In genomic region chr2:213284105-213285090, GRCh38 we compare ENCODE assay signal across 8 cellular contexts. TPM values are rescaled to one million over a fixed set of nuclear protein-coding genes. Genes with fewer than 3 reads are reported as not detected.
DNase-seq lines count a peak whose midpoint lies in the region; ATAC-seq and TF ChIP-seq lines count a peak whose summit lies in the region.

TSS of gene SPAG16 (plus strand) at chr2:213284464.

- no peak for TF ChIP-seq EP300 in SK-N-SH (IDR thresholded peaks at IDR 0.05; ENCODE audit: borderline replicate concordance in 1 of 2, low read depth in 1 of 2, low read length in 1 of 2)

- POLR2A ChIA-PET in SK-N-SH (lab: Yijun Ruan, JAX) = interaction anchor here (1.2 kb wide), 1 partner anchor 138 kb away, joined by 3 read pairs; no protein-coding TSS in a partner anchor

- peak within 1 kb of the TSS; percentile 86 for H2AFZ ChIP-seq in SK-N-SH (ENCODE audit: low read depth)

- peaks cover 3% of the 10 kb centered on the region; the same call in 1 of the 2 replicates for H3K79me2 ChIP-seq in DOHH2 (ENCODE audit: control insufficient read depth, low read length)
- H3K79me2 ChIP-seq in SK-N-SH (ENCODE audit: insufficient read depth) = peaks cover 28% of the 10 kb centered on the region; the same call in 1 of the 2 replicates

- H3K4me1 ChIP-seq in DOHH2 (ENCODE audit: control insufficient read depth, low read length) (peaks cover 19% of the 10 kb centered on the region), SK-N-SH (ENCODE audit: control insufficient read depth in 1 of 2, insufficient read depth in 2 of 2, low read depth in 1 of 2, low read length in 1 of 2) (peaks cover 5 to 8% of the 10 kb centered on the region in 2 experiments; a peak in 3 of 4 replicates)

- H3K27me3 ChIP-seq in DOHH2 (ENCODE audit: control insufficient read depth, low read length) (no peaks in the 10 kb centered on the region), SK-N-SH (ENCODE audit: insufficient read depth) (no peaks in the 10 kb centered on the region)

- H3K9me3 ChIP-seq in DOHH2 (ENCODE audit: control insufficient read depth, insufficient read depth, low read length) (no peaks in the 10 kb centered on the region), SK-N-SH (no peaks in the 10 kb centered on the region)

- no peak for TF ChIP-seq RAD21 in SK-N-SH (IDR thresholded peaks at IDR 0.05; ENCODE audit: low read length)

- H3K36me3 ChIP-seq in DOHH2 (ENCODE audit: control insufficient read depth, low read length) (no peaks in the 10 kb centered on the region), SK-N-SH (replicated peaks in 1 of 2; ENCODE audit: control insufficient read depth in 1 of 2, insufficient read depth in 2 of 2, low read length in 1 of 2) (peaks cover 0 to 2% of the 10 kb centered on the region in 2 experiments)

- H3F3A ChIP-seq in DOHH2 (ENCODE audit: control insufficient read depth, insufficient read depth) (no peaks in the 10 kb centered on the region), SK-N-SH (replicated peaks; ENCODE audit: insufficient read depth) (peaks cover 7% of the 10 kb centered on the region)

- H3K9me2 ChIP-seq in DOHH2 (replicated peaks; ENCODE audit: control insufficient read depth, low read length) (no peaks in the 10 kb centered on the region), SK-N-SH (no peaks in the 10 kb centered on the region)

- CTCF ChIA-PET in SK-N-SH (lab: Yijun Ruan, JAX) = interaction anchor here (0.7 to 1.9 kb wide), 4 partner anchors 10 to 706 kb away, joined by 3 to 6 read pairs (median 4); no protein-coding TSS in a partner anchor

- H3K9me3 Mint-ChIP-seq in activated naive CD8-positive, alpha-beta T cell treated with anti-CD3 and anti-CD28 coated beads for 36 hours = no peaks in the 10 kb centered on the region
- no peaks in the 10 kb centered on the region for H3K9me3 Mint-ChIP-seq in glutamatergic neuron (ENCODE audit: unreplicated experiment)

- peak within 1 kb of the TSS; percentile 93 for H3K4me3 Mint-ChIP-seq in activated naive CD8-positive, alpha-beta T cell treated with anti-CD3 and anti-CD28 coated beads for 36 hours
- peak within 1 kb of the TSS; percentile 91 for H3K4me3 Mint-ChIP-seq in glutamatergic neuron (ENCODE audit: unreplicated experiment)

- peak within 1 kb of the TSS; percentile 90 for H3K9ac ChIP-seq in SK-N-SH

- TF ChIP-seq CTCF in DOHH2 (IDR thresholded peaks at IDR 0.05; ENCODE audit: low read depth, low read length, poor library complexity, severe bottlenecking) (no peak), SK-N-SH (IDR thresholded peaks at IDR 0.05) (no peak), glutamatergic neuron (IDR thresholded peaks at IDR 0.05; ENCODE audit: partially characterized antibody, unreplicated experiment) (no peak), omental fat pad (IDR thresholded peaks at IDR 0.05) (no peak)

- H3K4me3 ChIP-seq in DOHH2 (ENCODE audit: low read length) (peak within 1 kb of the TSS; percentile 76), SK-N-SH (ENCODE audit: low read depth in 2 of 2, low read length in 1 of 2) (peak within 1 kb of the TSS; percentile 84 to 94)

- peak within 1 kb of the TSS; percentile 86 for H3K27ac Mint-ChIP-seq in activated naive CD8-positive, alpha-beta T cell treated with anti-CD3 and anti-CD28 coated beads for 36 hours
- H3K27ac Mint-ChIP-seq in glutamatergic neuron (ENCODE audit: unreplicated experiment) = peak within 1 kb of the TSS; percentile 85

- no peaks in the 10 kb centered on the region for H4K20me1 ChIP-seq in DOHH2 (ENCODE audit: control insufficient read depth, insufficient read depth, low read depth, low read length)
- no peaks in the 10 kb centered on the region for H4K20me1 ChIP-seq in SK-N-SH (ENCODE audit: insufficient read depth)

- H3K4me2 ChIP-seq in DOHH2 (ENCODE audit: low read length) (peak within 1 kb of the TSS; percentile 69), SK-N-SH (peak within 1 kb of the TSS; percentile 86)

- WGBS in SK-N-SH (ENCODE audit: low lambda C conversion rate) = under 1% methylated on average over 22 of the region's 59 CpGs

- no peaks in the 10 kb centered on the region for H3K27me3 Mint-ChIP-seq in activated naive CD8-positive, alpha-beta T cell treated with anti-CD3 and anti-CD28 coated beads for 36 hours
- H3K27me3 Mint-ChIP-seq in glutamatergic neuron (ENCODE audit: unreplicated experiment) = no peaks in the 10 kb centered on the region

- no peaks in the 10 kb centered on the region for H3K36me3 Mint-ChIP-seq in activated naive CD8-positive, alpha-beta T cell treated with anti-CD3 and anti-CD28 coated beads for 36 hours
- H3K36me3 Mint-ChIP-seq in glutamatergic neuron (ENCODE audit: unreplicated experiment) = no peaks in the 10 kb centered on the region

- peaks cover 25% of the 10 kb centered on the region for H3K4me1 Mint-ChIP-seq in activated naive CD8-positive, alpha-beta T cell treated with anti-CD3 and anti-CD28 coated beads for 36 hours
- H3K4me1 Mint-ChIP-seq in glutamatergic neuron (ENCODE audit: low read depth, unreplicated experiment) = peaks cover 2% of the 10 kb centered on the region

- H3K27ac ChIP-seq in DOHH2 (ENCODE audit: low read depth, low read length) (no peak within 1 kb of the TSS), SK-N-SH (ENCODE audit: low read depth in 2 of 2, low read length in 1 of 2) (peak within 1 kb of the TSS; percentile 67 to 95), temporal lobe (ENCODE audit: low read depth, low read length) (peak within 1 kb of the TSS; percentile 14)

- DNase-seq in LHCN-M2 (ENCODE audit: low read depth) (peak; percentile 97), SK-N-SH (peak; percentile 98), glutamatergic neuron (peak; percentile 99), omental fat pad (ENCODE audit: low spot score) (peak; percentile 80)
- DNase-seq in activated naive CD8-positive, alpha-beta T cell treated with anti-CD3 and anti-CD28 coated beads for 36 hours = peak; percentile 97

- ATAC-seq in GM21825 (IDR thresholded peaks at IDR 0.05; ENCODE audit: unreplicated experiment) (peak; percentile 100), omental fat pad (ENCODE audit: low FRiP score) (peak; percentile 98)

TF ChIP-seq in SK-N-SH, 30 proteins besides CTCF, POLR2A, EP300 and RAD21 (continues in another document):
- TF ChIP-seq SMC3 (IDR thresholded peaks at IDR 0.05; ENCODE audit: low read depth, low read length) (no peak), GABPA (IDR thresholded peaks at IDR 0.05; ENCODE audit: low read depth) (no peak), CHD2 (IDR thresholded peaks at IDR 0.05; ENCODE audit: low read length, partially characterized antibody) (peak; percentile 100), YY1 (IDR thresholded peaks at IDR 0.05; ENCODE audit: low read depth) (peak; percentile 74), FOSL2 (IDR thresholded peaks at IDR 0.05; ENCODE audit: borderline replicate concordance, low read depth) (no peak), MXI1 (IDR thresholded peaks at IDR 0.05; ENCODE audit: low read depth, low read length) (peak; percentile 90), JUND (IDR thresholded peaks at IDR 0.05) (no peak), ZBTB33 (IDR thresholded peaks at IDR 0.05; ENCODE audit: borderline replicate concordance, low read depth) (peak; percentile 99), RCOR1 (IDR thresholded peaks at IDR 0.05; ENCODE audit: low read length) (peak; percentile 74), RXRA (IDR thresholded peaks at IDR 0.05; ENCODE audit: borderline replicate concordance, low read depth) (0 out of 2 replicates have a peak, but pooled peaks have one; percentile 3), TCF12 (IDR thresholded peaks at IDR 0.05) (peak; percentile 20; the same call in 1 of the 2 replicates), RFX5 (IDR thresholded peaks at IDR 0.05; ENCODE audit: low read length) (peak; percentile 55; the same call in 1 of the 2 replicates), FOXJ3 (CRISPR knock-in tag; IDR thresholded peaks at IDR 0.05) (peak; percentile 84; the same call in 1 of the 2 replicates), MEF2A (IDR thresholded peaks at IDR 0.05; ENCODE audit: borderline replicate concordance, low read depth) (no peak), ELF1 (IDR thresholded peaks at IDR 0.05) (no peak)
- TF ChIP-seq, protein P1, sequence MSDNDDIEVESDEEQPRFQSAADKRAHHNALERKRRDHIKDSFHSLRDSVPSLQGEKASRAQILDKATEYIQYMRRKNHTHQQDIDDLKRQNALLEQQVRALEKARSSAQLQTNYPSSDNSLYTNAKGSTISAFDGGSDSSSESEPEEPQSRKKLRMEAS (IDR thresholded peaks at IDR 0.05; ENCODE audit: low read depth) = peak; percentile 13; the same call in 1 of the 2 replicates
- TF ChIP-seq, protein P2, sequence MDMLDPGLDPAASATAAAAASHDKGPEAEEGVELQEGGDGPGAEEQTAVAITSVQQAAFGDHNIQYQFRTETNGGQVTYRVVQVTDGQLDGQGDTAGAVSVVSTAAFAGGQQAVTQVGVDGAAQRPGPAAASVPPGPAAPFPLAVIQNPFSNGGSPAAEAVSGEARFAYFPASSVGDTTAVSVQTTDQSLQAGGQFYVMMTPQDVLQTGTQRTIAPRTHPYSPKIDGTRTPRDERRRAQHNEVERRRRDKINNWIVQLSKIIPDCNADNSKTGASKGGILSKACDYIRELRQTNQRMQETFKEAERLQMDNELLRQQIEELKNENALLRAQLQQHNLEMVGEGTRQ (IDR thresholded peaks at IDR 0.05; ENCODE audit: borderline replicate concordance, low read depth, low read length) = no peak

RNA-seq across cellular contexts. Expression of gene SPAG16, which starts in this region (rescaled TPM):
- total RNA-seq in LHCN-M2 (2014; rRNA removed) (16.5 and 17.1 TPM in 2 replicates), glutamatergic neuron (ENCODE audit: unreplicated experiment) (18.1 TPM), omental fat pad (10 to 100 TPM; 11.1 to 29.5 (median 13.3) TPM), temporal lobe (79.9 TPM)
- 8.8 TPM for polyA plus RNA-seq in LHCN-M2 (2012)
- polyA plus RNA-seq in SK-N-SH (2012; rRNA removed) = 20.5 and 29.5 TPM in 2 replicates
- polyA plus RNA-seq in SK-N-SH (2012; cell fraction: cytosol; rRNA removed) = 33.2 and 42.1 TPM in 2 replicates
- polyA plus RNA-seq in SK-N-SH (2012; cell fraction: nucleus; rRNA removed) = 14.2 and 22.2 TPM in 2 replicates
- 10 to 100 TPM in 1 of 2 experiments, 1 to 10 TPM in 1; 9.9 to 11.6 TPM for total RNA-seq in activated naive CD8-positive, alpha-beta T cell treated with anti-CD3 and anti-CD28 coated beads for 36 hours
